ENCODE assay signal across 34 cellular contexts in genomic region chr5:105638437-105638836, GRCh38.
"Had no signal": no experiment of that assay in that cellular context is flagged by ENCODE, and none has a peak within 500 bp of the region (broad histone marks: within the 10 kb centered on the region; RNA-seq: fewer than 3 reads in every experiment).

No MANE protein-coding gene starts in this region.

- H3K4me3 Mint-ChIP-seq: activated CD4-positive, alpha-beta T cell treated with anti-CD3 and anti-CD28 coated beads, Interleukin-2, amount 10 ng/mL, durations not matched to agents 24 days and 14 days; activated CD8-positive, alpha-beta T cell treated with anti-CD3 and anti-CD28 coated beads for 36 hours; activated naive CD8-positive, alpha-beta T cell treated with anti-CD3 and anti-CD28 coated beads for 36 hours; activated T-cell treated with anti-CD3 and anti-CD28 coated beads, Interleukin-2, amount 50 U/mL, for 72 hours; activated T-helper 17 cell treated with anti-CD3 and anti-CD28 coated beads, Interleukin-2, amount 50 U/mL, for 72 hours had no signal

- H3K27ac ChIP-seq: brain microvascular endothelial cell, Peyer's patch, RWPE1, VCaP had no signal

- H3K27ac Mint-ChIP-seq: activated CD4-positive, alpha-beta T cell treated with anti-CD3 and anti-CD28 coated beads, Interleukin-2, amount 10 ng/mL, durations not matched to agents 24 days and 14 days; activated CD8-positive, alpha-beta T cell treated with anti-CD3 and anti-CD28 coated beads for 36 hours; activated naive CD8-positive, alpha-beta T cell treated with anti-CD3 and anti-CD28 coated beads for 36 hours; activated T-cell treated with anti-CD3 and anti-CD28 coated beads, Interleukin-2, amount 50 U/mL, for 72 hours; activated T-helper 17 cell treated with anti-CD3 and anti-CD28 coated beads, Interleukin-2, amount 50 U/mL, for 72 hours had no signal

- H3K36me3 Mint-ChIP-seq: activated naive CD8-positive, alpha-beta T cell treated with anti-CD3 and anti-CD28 coated beads for 36 hours had no signal

- H3K36me3 ChIP-seq: brain microvascular endothelial cell, MG63, Peyer's patch had no signal

- H3K27me3 ChIP-seq: brain microvascular endothelial cell, MG63, Peyer's patch had no signal

- H3K4me1 Mint-ChIP-seq: activated CD4-positive, alpha-beta T cell treated with anti-CD3 and anti-CD28 coated beads, Interleukin-2, amount 10 ng/mL, durations not matched to agents 24 days and 14 days; activated naive CD8-positive, alpha-beta T cell treated with anti-CD3 and anti-CD28 coated beads for 36 hours; activated T-helper 17 cell treated with anti-CD3 and anti-CD28 coated beads, Interleukin-2, amount 50 U/mL, for 72 hours had no signal

- H3K27me3 Mint-ChIP-seq: activated CD4-positive, alpha-beta T cell treated with anti-CD3 and anti-CD28 coated beads, Interleukin-2, amount 10 ng/mL, durations not matched to agents 24 days and 14 days; activated CD8-positive, alpha-beta T cell treated with anti-CD3 and anti-CD28 coated beads for 36 hours; activated naive CD8-positive, alpha-beta T cell treated with anti-CD3 and anti-CD28 coated beads for 36 hours; activated T-helper 17 cell treated with anti-CD3 and anti-CD28 coated beads, Interleukin-2, amount 50 U/mL, for 72 hours had no signal

- H3K4me1 ChIP-seq: Peyer's patch had no signal

- H3K4me3 ChIP-seq: MG63, Peyer's patch had no signal

- DNase-seq: activated CD4-positive, alpha-beta T cell treated with anti-CD3 and anti-CD28 coated beads, Interleukin-2, amount 10 ng/mL, durations not matched to agents 24 days and 14 days; activated CD4-positive, alpha-beta T cell treated with anti-CD3 and anti-CD28 coated beads, Interleukin-2, amount 50 U/mL, for 4 hours; activated CD4-positive, CD25-positive, alpha-beta regulatory T cell; activated CD8-positive, alpha-beta T cell treated with anti-CD3 and anti-CD28 coated beads for 36 hours; activated effector memory CD4-positive, alpha-beta T cell treated with anti-CD3 and anti-CD28 coated beads, Interleukin-2, amount 50 U/mL, for 16 hours; activated naive CD4-positive, alpha-beta T cell; activated naive CD4-positive, alpha-beta T cell treated with anti-CD3 and anti-CD28 coated beads, Interleukin-2, amount 50 U/mL, for 16 hours; activated naive CD8-positive, alpha-beta T cell treated with anti-CD3 and anti-CD28 coated beads for 36 hours; activated T-cell treated with anti-CD3 and anti-CD28 coated beads, Interleukin-2, amount 50 U/mL, for 1 hour; activated T-cell treated with anti-CD3 and anti-CD28 coated beads, Interleukin-2, amount 50 U/mL, for 72 hours; amniotic stem cell; brain microvascular endothelial cell; central memory CD4-positive, alpha-beta T cell; Kasumi-1; KG1; MG63; NCI-H1048; NCI-H1105 treated with DMSO at 0.1 percent for 48 hours; NCI-H1436; NCI-H1694; NCI-H2029; NCI-H2227 treated with DMSO at 0.1 percent for 48 hours; NCI-H748 treated with DMSO at 0.1 percent for 48 hours; NK-92 treated with Interleukin-12 subunit alpha and Interleukin-12 subunit beta, amount 100 ng/mL, for 24 hours; PC-3; Peyer's patch; SIG-M5; SW 1271; T-helper 1 cell; T-helper 2 cell; T-helper 9 cell had no signal
